ENCODE assay signal across 8 cellular contexts in the genomic region with DNA sequence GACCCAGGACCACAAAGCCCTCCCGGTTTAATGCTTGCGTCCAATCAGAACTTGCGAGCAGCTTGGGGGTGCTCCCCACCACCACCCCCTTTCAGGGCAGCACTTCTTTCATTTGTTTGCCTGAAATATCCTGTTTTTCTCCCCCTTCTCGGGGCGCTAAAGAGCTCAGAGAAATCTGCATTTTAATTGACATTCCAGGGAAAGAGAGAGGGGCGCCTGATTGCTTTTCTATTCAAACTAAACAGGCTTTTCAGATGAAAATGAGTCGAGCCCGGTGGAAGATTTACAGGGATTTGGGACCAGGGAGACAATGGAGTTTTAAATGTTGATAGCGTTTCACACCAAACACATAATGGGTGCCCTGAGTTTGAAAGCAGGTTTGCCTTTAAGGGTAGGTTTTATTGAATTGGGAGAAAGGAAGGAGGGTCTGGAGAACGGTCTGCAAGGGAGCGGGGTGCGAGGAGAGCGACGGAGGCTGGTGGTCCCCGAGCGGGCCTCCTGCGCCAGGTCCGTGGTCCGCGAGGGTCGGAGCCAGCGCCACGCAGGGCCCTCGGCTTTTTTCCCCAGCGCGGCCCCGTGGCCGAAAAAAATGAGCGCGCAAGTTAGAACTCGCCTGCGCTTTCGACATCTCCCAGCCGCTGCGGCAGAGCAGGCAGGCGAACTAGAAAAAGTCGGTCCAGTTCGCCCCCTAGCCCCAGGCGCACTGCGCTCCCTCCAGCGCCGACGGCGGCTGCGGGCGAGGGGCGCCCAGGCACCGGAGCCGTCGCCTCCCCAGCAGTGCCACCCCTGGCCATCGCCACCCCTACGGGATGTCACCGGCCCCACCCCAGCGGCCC. TPM values are rescaled to one million over a fixed set of nuclear protein-coding genes. Genes with fewer than 3 reads are reported as not detected.
A peak's percentile ranks its signal among the peaks of the same experiment; 100 is the strongest.
DNase-seq lines count a peak whose midpoint lies in the region; ATAC-seq and TF ChIP-seq lines count a peak whose summit lies in the region.

No MANE protein-coding gene starts in this region.

- intact Hi-C loops in breast epithelium (cut with DNase I; ENCODE audit: low total_unique reads), result no loop called here

- H3K27ac Mint-ChIP-seq in T-helper 1 cell treated with Interleukin-12 subunit alpha and Interleukin-12 subunit beta and Interleukin-4 antibody, amounts not matched to agents 30 μg/mL and 1 μg/mL, for 36 hours, result peak overlapping the region; percentile 38

- H3K36me3 Mint-ChIP-seq in T-helper 1 cell treated with Interleukin-12 subunit alpha and Interleukin-12 subunit beta and Interleukin-4 antibody, amounts not matched to agents 30 μg/mL and 1 μg/mL, for 36 hours (ENCODE audit: low read depth), result no peaks in the 10 kb centered on the region

- ATAC-seq in HG03280 (IDR thresholded peaks at IDR 0.05; ENCODE audit: unreplicated experiment) (no peak), GM21717 (IDR thresholded peaks at IDR 0.05; ENCODE audit: unreplicated experiment) (no peak)

- H3K4me1 ChIP-seq in breast epithelium (peaks cover 0 to 4% of the 10 kb centered on the region in 2 donors), suprapubic skin (peaks cover 59% of the 10 kb centered on the region)

- H3K9me3 Mint-ChIP-seq in T-helper 1 cell treated with Interleukin-12 subunit alpha and Interleukin-12 subunit beta and Interleukin-4 antibody, amounts not matched to agents 30 μg/mL and 1 μg/mL, for 36 hours, result no peaks in the 10 kb centered on the region

- 4% methylated on average over 37 of the region's 54 CpGs for WGBS in suprapubic skin

- TF ChIP-seq EP300 in suprapubic skin (IDR thresholded peaks at IDR 0.05), result no peak

- H3K4me1 Mint-ChIP-seq in T-helper 1 cell treated with Interleukin-12 subunit alpha and Interleukin-12 subunit beta and Interleukin-4 antibody, amounts not matched to agents 30 μg/mL and 1 μg/mL, for 36 hours (ENCODE audit: low read depth), result peaks cover 4% of the 10 kb centered on the region

- TF ChIP-seq CTCF in breast epithelium (IDR thresholded peaks at IDR 0.05) (no peak), suprapubic skin (IDR thresholded peaks at IDR 0.05) (no peak)

- H3K4me3 ChIP-seq in breast epithelium (peak overlapping the region; percentile 44 to 89 (median 63)), suprapubic skin (peak overlapping the region; percentile 79)

- H3K9me3 ChIP-seq in breast epithelium, result no peaks in the 10 kb centered on the region
- no peaks in the 10 kb centered on the region for H3K9me3 ChIP-seq in suprapubic skin

- DNase-seq in T-helper 1 cell (no peak), breast epithelium (ENCODE audit: low spot score in 2 of 2) (peak in 1 of 2 donors; percentile 62), left kidney (ENCODE audit: low read depth, low spot score) (peak; percentile 86), suprapubic skin (ENCODE audit: low spot score in 2 of 2) (no peak), NCI-H2029 treated with DMSO at 0.1 percent for 48 hours (lab: John Stamatoyannopoulos, UW) (no peak)

- no peaks in the 10 kb centered on the region for H3K27me3 ChIP-seq in breast epithelium
- peaks cover 22% of the 10 kb centered on the region for H3K27me3 ChIP-seq in suprapubic skin

- H3K27ac ChIP-seq in breast epithelium, result peak overlapping the region; percentile 76 to 77
- peak overlapping the region; percentile 94 for H3K27ac ChIP-seq in suprapubic skin

- H3K4me3 Mint-ChIP-seq in T-helper 1 cell treated with Interleukin-12 subunit alpha and Interleukin-12 subunit beta and Interleukin-4 antibody, amounts not matched to agents 30 μg/mL and 1 μg/mL, for 36 hours, result peak overlapping the region; percentile 61

- peaks cover 60% of the 10 kb centered on the region for H3K27me3 Mint-ChIP-seq in T-helper 1 cell treated with Interleukin-12 subunit alpha and Interleukin-12 subunit beta and Interleukin-4 antibody, amounts not matched to agents 30 μg/mL and 1 μg/mL, for 36 hours (ENCODE audit: low read depth)

- no peaks in the 10 kb centered on the region for H3K36me3 ChIP-seq in breast epithelium
- no peaks in the 10 kb centered on the region for H3K36me3 ChIP-seq in suprapubic skin

- TF ChIP-seq POLR2A in breast epithelium (IDR thresholded peaks at IDR 0.05) (no peak), suprapubic skin (IDR thresholded peaks at IDR 0.05) (no peak)

RNA-seq across cellular contexts. Expression of a gene that starts 1.4 kb away (rescaled TPM):
- 10 to 100 TPM; 31.8 to 62.8 (median 44.3) TPM for total RNA-seq in breast epithelium
- 100 to 1,000 TPM; 105 to 222 (median 155) TPM for total RNA-seq in suprapubic skin
